In the genomic region with DNA sequence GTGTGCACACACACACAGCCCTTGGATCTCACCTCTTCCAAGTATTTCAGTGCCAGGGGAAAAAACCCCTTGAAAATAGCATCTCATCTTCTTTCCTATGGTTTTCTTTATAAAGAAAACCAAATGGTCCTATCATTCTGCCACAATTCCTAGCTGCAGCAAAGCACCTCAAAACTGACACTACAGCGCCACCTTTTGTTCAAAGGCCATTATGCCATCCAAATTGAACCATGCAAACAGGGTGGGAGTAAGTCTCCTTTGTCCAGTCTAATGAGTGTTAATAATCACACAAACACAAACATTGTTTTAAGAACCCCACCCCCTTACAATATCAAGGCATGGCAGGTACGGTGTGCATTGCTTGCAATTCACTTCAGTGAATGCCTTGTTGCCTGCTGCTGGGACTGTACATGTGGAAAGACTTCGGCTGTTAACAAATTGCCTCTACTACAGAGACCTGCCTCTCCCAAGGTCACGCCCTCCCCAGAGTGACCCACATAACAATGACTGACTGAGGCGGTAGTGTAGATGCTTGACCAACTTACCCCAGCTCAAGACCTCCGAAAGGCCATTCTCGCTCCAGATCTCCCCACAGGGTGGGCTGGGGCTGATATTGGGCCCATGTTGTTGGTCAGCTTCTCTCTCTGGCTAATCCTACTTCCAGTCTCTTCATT, we compare ENCODE assay signal across 8 cellular contexts. TPM values are rescaled to one million over a fixed set of nuclear protein-coding genes. Genes with fewer than 3 reads are reported as not detected.
DNase-seq lines count a peak whose midpoint lies in the region; ATAC-seq lines count a peak whose summit lies in the region.

No MANE protein-coding gene starts in this region.

- peak; percentile 33 to 60 for DNase-seq in NCI-H524 (lab: John Stamatoyannopoulos, UW)
- no peak for DNase-seq in NCI-H524 treated with DMSO at 0.1 percent for 48 hours (lab: John Stamatoyannopoulos, UW)
- peak; percentile 31 for DNase-seq in M059J (ENCODE audit: low read depth)
- DNase-seq in adipocyte (ENCODE audit: low read depth) = peak; percentile 51
- peak; percentile 82 for DNase-seq in left kidney (ENCODE audit: low read depth, low spot score)
- no peak for DNase-seq in T-helper 9 cell
- DNase-seq in stimulated activated CD4-positive, alpha-beta T cell treated with anti-CD3 and anti-CD28 coated beads, Interleukin-4, amount 100 ng/mL, for 1 hour = no peak

- ATAC-seq in GM19043 (IDR thresholded peaks at IDR 0.05; ENCODE audit: low read depth, unreplicated experiment) = peak; percentile 67

- H3K36me3 ChIP-seq in adipocyte (ENCODE audit: control insufficient read depth, insufficient read depth, low read length, severe bottlenecking) = no peaks in the 10 kb centered on the region

- no peak overlapping the region for H3K9ac ChIP-seq in adipocyte (ENCODE audit: low read length)

- no peak overlapping the region for H3K4me3 ChIP-seq in adipocyte (ENCODE audit: low read length)

- no peaks in the 10 kb centered on the region for H3K9me3 ChIP-seq in adipocyte (ENCODE audit: control insufficient read depth, low read length)

- peaks cover 16% of the 10 kb centered on the region for H3K27me3 ChIP-seq in adipocyte (replicated peaks; ENCODE audit: control insufficient read depth, insufficient read depth, low read length)

- peaks cover 4% of the 10 kb centered on the region for H3K4me1 ChIP-seq in adipocyte (ENCODE audit: control insufficient read depth, insufficient read depth, low read length)

RNA-seq across cellular contexts. Expression of gene FAM181B, which starts 31.7 kb away (rescaled TPM):
- 0.02 TPM in 1 of 2 replicates, not detected in the other for total RNA-seq in M059J (2014; rRNA removed; shearing (Covaris generic))

Comparison
In these comparisons a context has a peak if more than half of its experiments do, and no peak if none do; other contexts are left out.
1. DNase-seq: peak in NCI-H524 (2 of 2), M059J (single experiment), adipocyte (single experiment) and left kidney (single experiment); none in NCI-H524 treated with DMSO at 0.1 percent for 48 hours (single experiment), T-helper 9 cell (single experiment) and stimulated activated CD4-positive, alpha-beta T cell treated with anti-CD3 and anti-CD28 coated beads, Interleukin-4, amount 100 ng/mL, for 1 hour (single experiment).